Comparison of ENCODE assay signal across 8 cellular contexts in the genomic region with DNA sequence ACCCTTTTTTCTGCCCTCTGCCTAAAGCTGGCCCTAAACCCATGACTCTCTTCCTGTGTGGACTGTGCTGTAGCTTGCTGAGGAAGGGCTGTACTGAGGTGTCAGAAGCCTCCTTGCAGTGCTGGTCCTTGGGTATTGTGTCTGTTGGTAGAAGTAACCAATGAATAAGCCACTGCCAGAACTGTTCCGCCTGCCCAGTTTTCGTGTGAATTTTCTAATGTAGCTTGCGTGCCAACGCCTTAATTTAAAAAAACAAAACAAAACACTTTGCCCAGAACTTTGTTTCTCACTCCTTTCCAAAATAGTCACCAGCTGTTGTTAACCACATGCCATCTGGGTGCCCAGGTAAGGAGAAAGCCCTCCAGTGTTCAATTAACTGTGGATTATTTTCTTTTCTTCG.
DNase-seq lines count a peak whose midpoint lies in the region; ATAC-seq and TF ChIP-seq lines count a peak whose summit lies in the region.

No MANE protein-coding gene starts in this region.

- no peak overlapping the region for H3K4me3 Mint-ChIP-seq in mesothelial cell of epicardium

- H3F3A ChIP-seq in GM23248 (ENCODE audit: insufficient read depth), result peaks cover 14% of the 10 kb centered on the region; the same call in 1 of the 2 replicates

- H3K4me3 ChIP-seq in right atrium auricular region (no peak overlapping the region), GM23248 (no peak overlapping the region)

- no peaks in the 10 kb centered on the region for H3K27me3 ChIP-seq in right atrium auricular region
- no peaks in the 10 kb centered on the region for H3K27me3 ChIP-seq in GM23248 (replicated peaks; ENCODE audit: insufficient read depth)

- H3K27ac Mint-ChIP-seq in mesothelial cell of epicardium, result no peak overlapping the region

- H3K4me1 ChIP-seq in right atrium auricular region (peaks cover 0 to 55% of the 10 kb centered on the region in 2 donors), GM23248 (ENCODE audit: insufficient read depth) (peaks cover 20% of the 10 kb centered on the region)

- peaks cover 27% of the 10 kb centered on the region for H3K36me3 Mint-ChIP-seq in mesothelial cell of epicardium

- no peak for TF ChIP-seq CTCF in right atrium auricular region (IDR thresholded peaks at IDR 0.05)
- TF ChIP-seq CTCF in mesothelial cell of epicardium (IDR thresholded peaks at IDR 0.05; ENCODE audit: unreplicated experiment), result no peak

- H3K79me2 ChIP-seq in GM23248 (ENCODE audit: insufficient read depth), result 0 out of 2 replicates have a peak, but pooled peaks cover 18% of the 10 kb centered on the region

- no peaks in the 10 kb centered on the region for H4K20me1 ChIP-seq in GM23248 (ENCODE audit: insufficient read depth)

- H3K9me2 ChIP-seq in GM23248 (ENCODE audit: insufficient read depth), result no peaks in the 10 kb centered on the region

- in situ Hi-C loops in GM23248 (cut with MboI), result no loop called here
- in situ Hi-C loops in G401 (cut with HindIII; ENCODE audit: low sequenced_read_pairs), result no loop called here

- no peak overlapping the region for H2AFZ ChIP-seq in GM23248

- H3K27me3 Mint-ChIP-seq in mesothelial cell of epicardium (ENCODE audit: low read depth), result no peaks in the 10 kb centered on the region

- ATAC-seq in GM18502 (IDR thresholded peaks at IDR 0.05; ENCODE audit: poor library complexity, unreplicated experiment), result peak; percentile 52
- peak; percentile 36 for ATAC-seq in GM21529 (IDR thresholded peaks at IDR 0.05; ENCODE audit: unreplicated experiment)

- H3K9me3 ChIP-seq in right atrium auricular region (no peaks in the 10 kb centered on the region), GM23248 (ENCODE audit: low read depth) (no peaks in the 10 kb centered on the region)

- no peak overlapping the region for H3K9ac ChIP-seq in GM23248

- H3K9me3 Mint-ChIP-seq in mesothelial cell of epicardium, result no peaks in the 10 kb centered on the region

- WGBS in GM23248 (ENCODE audit: low coverage in 1 of 2, low lambda C conversion rate in 2 of 2, missing lambda C conversion rate in 2 of 2), 2 experiments, result 59 to 72% methylated on average over 5 of the region's 5 CpGs

- H3K27ac ChIP-seq in right atrium auricular region (peak overlapping the region; percentile 42 to 65), GM23248 (no peak overlapping the region)

- DNase-seq in NAMALWA (ENCODE audit: low spot score) (peak; percentile 58), right atrium auricular region (ENCODE audit: low spot score) (no peak), GM23248 (no peak), mesothelial cell of epicardium (ENCODE audit: low spot score in 2 of 2, unreplicated experiment in 2 of 2) (no peak), amniotic stem cell (lab: John Stamatoyannopoulos, UW) (no peak), G401 (ENCODE audit: low spot score) (no peak)

- H3K4me1 Mint-ChIP-seq in mesothelial cell of epicardium, result peaks cover 13% of the 10 kb centered on the region

- H3K4me2 ChIP-seq in GM23248 (ENCODE audit: unreplicated experiment), result no peak overlapping the region

- H3K36me3 ChIP-seq in right atrium auricular region (peaks cover 76% of the 10 kb centered on the region), GM23248 (ENCODE audit: low read depth) (peaks cover 29% of the 10 kb centered on the region; the same call in 1 of the 2 replicates)
